In genomic region chr18:61774846-61775245, GRCh38 we compare ENCODE assay signal across 11 cellular contexts.
"Had no signal": no experiment of that assay in that cellular context is flagged by ENCODE, and none has a peak within 500 bp of the region (broad histone marks: within the 10 kb centered on the region; RNA-seq: fewer than 3 reads in every experiment).

No MANE protein-coding gene starts in this region.

- ATAC-seq: GM23338, HCT116 had no signal

- FAIRE-seq: H1, H54 had no signal

- H3K27ac ChIP-seq: GM23248 had no signal

- H3K36me3 ChIP-seq: HAP-1 had no signal

- H3K4me3 ChIP-seq: GM23248, GM23338, HAP-1 had no signal

- H3K4me2 ChIP-seq: GM23338 had no signal

- H3K9me3 ChIP-seq: HAP-1 had no signal

- DNase-seq: GM23248, GOT3, H7, H9, HCEC 1CT, HFFc6 had no signal

- H2AFZ ChIP-seq: GM23248, GM23338 had no signal

- H3K9ac ChIP-seq: GM23248 had no signal
